In the genomic region with DNA sequence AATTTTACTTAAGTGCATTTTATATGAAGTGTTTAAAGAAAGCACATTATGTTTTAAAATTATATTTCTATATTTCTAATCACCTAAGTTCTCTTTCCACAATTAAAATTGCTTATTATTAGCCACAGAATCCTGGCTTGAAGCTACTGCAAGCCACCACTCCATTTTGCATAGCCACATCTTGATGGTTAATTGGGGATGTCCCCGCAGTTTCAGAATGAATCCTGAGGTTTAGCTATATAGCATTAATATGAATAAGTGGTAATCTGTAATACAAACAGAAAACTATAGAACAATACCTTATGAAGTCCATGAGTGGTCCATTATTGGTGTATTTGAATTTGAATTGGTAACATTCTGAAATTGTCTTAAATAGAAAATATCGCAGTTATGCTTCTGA, we compare ENCODE assay signal across 1 cellular context.
TF ChIP-seq lines count a peak whose summit lies in the region.

No MANE protein-coding gene starts in this region.

TF ChIP-seq in GM12878, 131 proteins besides CTCF, POLR2A, EP300 and RAD21 (continued from another document):
- TF ChIP-seq, protein P1, sequence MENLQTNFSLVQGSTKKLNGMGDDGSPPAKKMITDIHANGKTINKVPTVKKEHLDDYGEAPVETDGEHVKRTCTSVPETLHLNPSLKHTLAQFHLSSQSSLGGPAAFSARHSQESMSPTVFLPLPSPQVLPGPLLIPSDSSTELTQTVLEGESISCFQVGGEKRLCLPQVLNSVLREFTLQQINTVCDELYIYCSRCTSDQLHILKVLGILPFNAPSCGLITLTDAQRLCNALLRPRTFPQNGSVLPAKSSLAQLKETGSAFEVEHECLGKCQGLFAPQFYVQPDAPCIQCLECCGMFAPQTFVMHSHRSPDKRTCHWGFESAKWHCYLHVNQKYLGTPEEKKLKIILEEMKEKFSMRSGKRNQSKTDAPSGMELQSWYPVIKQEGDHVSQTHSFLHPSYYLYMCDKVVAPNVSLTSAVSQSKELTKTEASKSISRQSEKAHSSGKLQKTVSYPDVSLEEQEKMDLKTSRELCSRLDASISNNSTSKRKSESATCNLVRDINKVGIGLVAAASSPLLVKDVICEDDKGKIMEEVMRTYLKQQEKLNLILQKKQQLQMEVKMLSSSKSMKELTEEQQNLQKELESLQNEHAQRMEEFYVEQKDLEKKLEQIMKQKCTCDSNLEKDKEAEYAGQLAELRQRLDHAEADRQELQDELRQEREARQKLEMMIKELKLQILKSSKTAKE (IDR thresholded peaks at IDR 0.05; ENCODE audit: low read depth, poor library complexity, severe bottlenecking), result peak; percentile 35
- TF ChIP-seq MTA2 (IDR thresholded peaks at IDR 0.05; ENCODE audit: low read depth), result peak; percentile 60; the same call in 1 of the 2 replicates
- no peak for TF ChIP-seq BACH1 (IDR thresholded peaks at IDR 0.05; ENCODE audit: borderline replicate concordance)
- no peak for TF ChIP-seq NFXL1 (IDR thresholded peaks at IDR 0.05; ENCODE audit: borderline replicate concordance)
- no peak for TF ChIP-seq NR2C1 (IDR thresholded peaks at IDR 0.05)
- TF ChIP-seq IKZF2 (IDR thresholded peaks at IDR 0.05), result no peak
- no peak for TF ChIP-seq CREB1 (IDR thresholded peaks at IDR 0.05; ENCODE audit: low read depth)
- TF ChIP-seq, protein P2, sequence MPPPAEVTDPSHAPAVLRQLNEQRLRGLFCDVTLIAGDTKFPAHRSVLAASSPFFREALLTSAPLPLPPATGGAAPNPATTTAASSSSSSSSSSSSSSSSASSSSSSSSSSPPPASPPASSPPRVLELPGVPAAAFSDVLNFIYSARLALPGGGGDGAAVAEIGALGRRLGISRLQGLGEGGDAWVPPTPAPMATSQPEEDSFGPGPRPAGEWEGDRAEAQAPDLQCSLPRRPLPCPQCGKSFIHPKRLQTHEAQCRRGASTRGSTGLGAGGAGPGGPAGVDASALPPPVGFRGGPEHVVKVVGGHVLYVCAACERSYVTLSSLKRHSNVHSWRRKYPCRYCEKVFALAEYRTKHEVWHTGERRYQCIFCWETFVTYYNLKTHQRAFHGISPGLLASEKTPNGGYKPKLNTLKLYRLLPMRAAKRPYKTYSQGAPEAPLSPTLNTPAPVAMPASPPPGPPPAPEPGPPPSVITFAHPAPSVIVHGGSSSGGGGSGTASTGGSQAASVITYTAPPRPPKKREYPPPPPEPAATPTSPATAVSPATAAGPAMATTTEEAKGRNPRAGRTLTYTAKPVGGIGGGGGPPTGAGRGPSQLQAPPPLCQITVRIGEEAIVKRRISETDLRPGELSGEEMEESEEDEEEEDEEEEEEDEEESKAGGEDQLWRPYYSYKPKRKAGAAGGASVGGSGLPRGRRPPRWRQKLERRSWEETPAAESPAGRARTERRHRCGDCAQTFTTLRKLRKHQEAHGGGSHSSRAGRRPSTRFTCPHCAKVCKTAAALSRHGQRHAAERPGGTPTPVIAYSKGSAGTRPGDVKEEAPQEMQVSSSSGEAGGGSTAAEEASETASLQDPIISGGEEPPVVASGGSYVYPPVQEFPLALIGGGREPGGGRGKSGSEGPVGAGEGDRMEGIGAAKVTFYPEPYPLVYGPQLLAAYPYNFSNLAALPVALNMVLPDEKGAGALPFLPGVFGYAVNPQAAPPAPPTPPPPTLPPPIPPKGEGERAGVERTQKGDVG (CRISPR knock-in tag; IDR thresholded peaks at IDR 0.05), result no peak
- TF ChIP-seq SMAD1 (IDR thresholded peaks at IDR 0.05; ENCODE audit: low read depth, partially characterized antibody), result no peak
- TF ChIP-seq, protein P3, sequence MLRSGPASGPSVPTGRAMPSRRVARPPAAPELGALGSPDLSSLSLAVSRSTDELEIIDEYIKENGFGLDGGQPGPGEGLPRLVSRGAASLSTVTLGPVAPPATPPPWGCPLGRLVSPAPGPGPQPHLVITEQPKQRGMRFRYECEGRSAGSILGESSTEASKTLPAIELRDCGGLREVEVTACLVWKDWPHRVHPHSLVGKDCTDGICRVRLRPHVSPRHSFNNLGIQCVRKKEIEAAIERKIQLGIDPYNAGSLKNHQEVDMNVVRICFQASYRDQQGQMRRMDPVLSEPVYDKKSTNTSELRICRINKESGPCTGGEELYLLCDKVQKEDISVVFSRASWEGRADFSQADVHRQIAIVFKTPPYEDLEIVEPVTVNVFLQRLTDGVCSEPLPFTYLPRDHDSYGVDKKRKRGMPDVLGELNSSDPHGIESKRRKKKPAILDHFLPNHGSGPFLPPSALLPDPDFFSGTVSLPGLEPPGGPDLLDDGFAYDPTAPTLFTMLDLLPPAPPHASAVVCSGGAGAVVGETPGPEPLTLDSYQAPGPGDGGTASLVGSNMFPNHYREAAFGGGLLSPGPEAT (IDR thresholded peaks at IDR 0.05; ENCODE audit: low read depth), result no peak
- TF ChIP-seq ZNF274 (IDR thresholded peaks at IDR 0.05; ENCODE audit: insufficient read depth, insufficient read length), result no peak
- TF ChIP-seq TCF12 (IDR thresholded peaks at IDR 0.05; ENCODE audit: low read depth, low read length), result peak; percentile 27; the same call in 1 of the 2 replicates
- TF ChIP-seq CHD1 (IDR thresholded peaks at IDR 0.05; ENCODE audit: low read depth, low read length), result no peak
- no peak for TF ChIP-seq RBBP5 (conservative IDR thresholded peaks at IDR 0.05)
- no peak for TF ChIP-seq POLR2AphosphoS2 (IDR thresholded peaks at IDR 0.05; ENCODE audit: low read depth, low read length)
- no peak for TF ChIP-seq TARDBP (IDR thresholded peaks at IDR 0.05; ENCODE audit: borderline replicate concordance)
- no peak for TF ChIP-seq BRCA1 (IDR thresholded peaks at IDR 0.05; ENCODE audit: low read depth, low read length)
- TF ChIP-seq, protein P4, sequence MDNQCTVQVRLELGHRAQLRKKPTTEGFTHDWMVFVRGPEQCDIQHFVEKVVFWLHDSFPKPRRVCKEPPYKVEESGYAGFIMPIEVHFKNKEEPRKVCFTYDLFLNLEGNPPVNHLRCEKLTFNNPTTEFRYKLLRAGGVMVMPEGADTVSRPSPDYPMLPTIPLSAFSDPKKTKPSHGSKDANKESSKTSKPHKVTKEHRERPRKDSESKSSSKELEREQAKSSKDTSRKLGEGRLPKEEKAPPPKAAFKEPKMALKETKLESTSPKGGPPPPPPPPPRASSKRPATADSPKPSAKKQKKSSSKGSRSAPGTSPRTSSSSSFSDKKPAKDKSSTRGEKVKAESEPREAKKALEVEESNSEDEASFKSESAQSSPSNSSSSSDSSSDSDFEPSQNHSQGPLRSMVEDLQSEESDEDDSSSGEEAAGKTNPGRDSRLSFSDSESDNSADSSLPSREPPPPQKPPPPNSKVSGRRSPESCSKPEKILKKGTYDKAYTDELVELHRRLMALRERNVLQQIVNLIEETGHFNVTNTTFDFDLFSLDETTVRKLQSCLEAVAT (IDR thresholded peaks at IDR 0.05), result no peak
- TF ChIP-seq FOXK2 (IDR thresholded peaks at IDR 0.05), result no peak
- TF ChIP-seq, protein P5, sequence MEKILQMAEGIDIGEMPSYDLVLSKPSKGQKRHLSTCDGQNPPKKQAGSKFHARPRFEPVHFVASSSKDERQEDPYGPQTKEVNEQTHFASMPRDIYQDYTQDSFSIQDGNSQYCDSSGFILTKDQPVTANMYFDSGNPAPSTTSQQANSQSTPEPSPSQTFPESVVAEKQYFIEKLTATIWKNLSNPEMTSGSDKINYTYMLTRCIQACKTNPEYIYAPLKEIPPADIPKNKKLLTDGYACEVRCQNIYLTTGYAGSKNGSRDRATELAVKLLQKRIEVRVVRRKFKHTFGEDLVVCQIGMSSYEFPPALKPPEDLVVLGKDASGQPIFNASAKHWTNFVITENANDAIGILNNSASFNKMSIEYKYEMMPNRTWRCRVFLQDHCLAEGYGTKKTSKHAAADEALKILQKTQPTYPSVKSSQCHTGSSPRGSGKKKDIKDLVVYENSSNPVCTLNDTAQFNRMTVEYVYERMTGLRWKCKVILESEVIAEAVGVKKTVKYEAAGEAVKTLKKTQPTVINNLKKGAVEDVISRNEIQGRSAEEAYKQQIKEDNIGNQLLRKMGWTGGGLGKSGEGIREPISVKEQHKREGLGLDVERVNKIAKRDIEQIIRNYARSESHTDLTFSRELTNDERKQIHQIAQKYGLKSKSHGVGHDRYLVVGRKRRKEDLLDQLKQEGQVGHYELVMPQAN (conservative IDR thresholded peaks at IDR 0.05), result no peak
- TF ChIP-seq KAT2A (conservative IDR thresholded peaks at IDR 0.05; ENCODE audit: control insufficient read depth, low read depth, low read length), result no peak
- TF ChIP-seq, protein P6, sequence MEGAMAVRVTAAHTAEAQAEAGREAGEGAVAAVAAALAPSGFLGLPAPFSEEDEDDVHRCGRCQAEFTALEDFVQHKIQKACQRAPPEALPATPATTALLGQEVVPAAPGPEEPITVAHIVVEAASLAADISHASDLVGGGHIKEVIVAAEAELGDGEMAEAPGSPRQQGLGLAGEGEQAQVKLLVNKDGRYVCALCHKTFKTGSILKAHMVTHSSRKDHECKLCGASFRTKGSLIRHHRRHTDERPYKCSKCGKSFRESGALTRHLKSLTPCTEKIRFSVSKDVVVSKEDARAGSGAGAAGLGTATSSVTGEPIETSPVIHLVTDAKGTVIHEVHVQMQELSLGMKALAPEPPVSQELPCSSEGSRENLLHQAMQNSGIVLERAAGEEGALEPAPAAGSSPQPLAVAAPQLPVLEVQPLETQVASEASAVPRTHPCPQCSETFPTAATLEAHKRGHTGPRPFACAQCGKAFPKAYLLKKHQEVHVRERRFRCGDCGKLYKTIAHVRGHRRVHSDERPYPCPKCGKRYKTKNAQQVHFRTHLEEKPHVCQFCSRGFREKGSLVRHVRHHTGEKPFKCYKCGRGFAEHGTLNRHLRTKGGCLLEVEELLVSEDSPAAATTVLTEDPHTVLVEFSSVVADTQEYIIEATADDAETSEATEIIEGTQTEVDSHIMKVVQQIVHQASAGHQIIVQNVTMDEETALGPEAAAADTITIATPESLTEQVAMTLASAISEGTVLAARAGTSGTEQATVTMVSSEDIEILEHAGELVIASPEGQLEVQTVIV (IDR thresholded peaks at IDR 0.05; ENCODE audit: borderline replicate concordance, partially characterized antibody), result no peak
- no peak for TF ChIP-seq PAX8 (IDR thresholded peaks at IDR 0.05)
- no peak for TF ChIP-seq SUPT20H (IDR thresholded peaks at IDR 0.05; ENCODE audit: borderline replicate concordance, control insufficient read depth, low read depth, low read length)
- TF ChIP-seq CBFB (IDR thresholded peaks at IDR 0.05; ENCODE audit: low read depth), result 0 out of 2 replicates have a peak, but pooled peaks have one; percentile 65
